8 cellular contexts compared by ENCODE assay signal in genomic region chr2:15313657-15314056, GRCh38.
DNase-seq lines count a peak whose midpoint lies in the region; ATAC-seq and TF ChIP-seq lines count a peak whose summit lies in the region.

No MANE protein-coding gene starts in this region.

- H3K9me3 ChIP-seq in gastrocnemius medialis: no peaks in the 10 kb centered on the region

- no peak for TF ChIP-seq POLR2A in gastrocnemius medialis (IDR thresholded peaks at IDR 0.05)

- in situ Hi-C loops in gastrocnemius medialis (cut with MboI; ENCODE audit: low sequenced_read_pairs in 4 of 4): no loop called here

- peak; percentile 40 for DNase-seq in fibroblast of pulmonary artery (ENCODE audit: low read depth)
- no peak for DNase-seq in gastrocnemius medialis
- DNase-seq in NCI-H2081 treated with DMSO at 0.1 percent for 48 hours (lab: John Stamatoyannopoulos, UW): no peak
- DNase-seq in stimulated activated CD4-positive, alpha-beta T cell treated with anti-CD3 and anti-CD28 coated beads, Interleukin-4, amount 100 ng/mL, for 24 hours: no peak
- no peak for DNase-seq in activated gamma-delta T cell treated with Interleukin-2 at 50 U/mL for 16 hours

- H3K27ac ChIP-seq in gastrocnemius medialis: no peak overlapping the region

- H3K4me1 ChIP-seq in gastrocnemius medialis: no peaks in the 10 kb centered on the region

- intact Hi-C loops in gastrocnemius medialis (cut with DNase I; ENCODE audit: low total_unique reads): no loop called here

- no peaks in the 10 kb centered on the region for H3K27me3 ChIP-seq in gastrocnemius medialis

- TF ChIP-seq CTCF in fibroblast of pulmonary artery (IDR thresholded peaks at IDR 0.05; ENCODE audit: low read length, missing control alignments) (no peak), gastrocnemius medialis (IDR thresholded peaks at IDR 0.05 in 4 of 5, conservative IDR thresholded peaks at IDR 0.05 in 1 of 5) (no peak)

- H3K36me3 ChIP-seq in gastrocnemius medialis: no peaks in the 10 kb centered on the region

- H3K4me3 ChIP-seq in fibroblast of pulmonary artery (replicated peaks; ENCODE audit: low read depth, low read length) (no peak overlapping the region), gastrocnemius medialis (no peak overlapping the region)

- ATAC-seq in GM18517 (IDR thresholded peaks at IDR 0.05; ENCODE audit: unreplicated experiment) (peak; percentile 80), GM21717 (IDR thresholded peaks at IDR 0.05; ENCODE audit: unreplicated experiment) (peak; percentile 71), HG03571 (IDR thresholded peaks at IDR 0.05; ENCODE audit: unreplicated experiment) (peak; percentile 78), gastrocnemius medialis (no peak)

Comparison
In these comparisons a context has a peak if more than half of its experiments do, and no peak if none do; other contexts are left out.
1. ATAC-seq: peak in GM18517 (single experiment), GM21717 (single experiment) and HG03571 (single experiment); none in gastrocnemius medialis (0 of 2).